Comparison of ENCODE assay signal across 1 cellular context in the genomic region with DNA sequence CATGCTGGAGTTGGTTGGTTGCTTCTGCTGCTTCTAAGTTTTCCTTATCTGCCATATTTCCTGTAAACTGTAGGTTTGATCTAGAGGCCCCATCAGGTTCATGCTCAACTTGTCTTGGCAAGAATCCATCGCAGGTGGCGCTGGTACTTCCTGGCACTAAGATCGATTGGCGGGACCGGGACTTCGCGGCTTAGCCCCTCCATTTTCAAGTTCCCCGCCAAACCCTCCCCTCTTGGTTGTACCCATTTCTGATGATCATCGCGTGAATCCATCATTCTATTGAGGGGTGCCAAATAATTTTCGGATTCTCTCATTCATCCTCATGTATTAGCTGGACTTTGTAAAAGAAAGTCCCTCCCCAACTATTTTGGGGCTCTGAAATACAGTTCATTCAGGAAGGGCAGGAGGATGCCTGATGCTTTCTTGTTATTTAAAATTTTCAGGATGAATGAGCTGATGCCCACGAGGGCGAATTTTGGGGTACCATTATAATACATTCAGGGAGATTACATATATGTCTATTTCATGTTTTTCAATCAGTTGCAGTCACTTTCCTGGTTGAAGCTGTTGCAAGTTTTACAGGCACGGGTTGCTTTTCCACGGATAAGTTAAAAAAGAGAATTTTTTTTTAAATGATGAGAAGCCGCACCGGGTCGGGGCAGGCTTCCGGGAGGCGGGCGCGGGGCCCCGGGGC.
TF ChIP-seq lines count a peak whose summit lies in the region.

No MANE protein-coding gene starts in this region.

TF ChIP-seq in GM23338, 12 proteins besides CTCF, POLR2A, EP300 and RAD21 (continued from another document):
- TF ChIP-seq ZNF462 (CRISPR knock-in tag; IDR thresholded peaks at IDR 0.05) = no peak
- TF ChIP-seq JUNB (IDR thresholded peaks at IDR 0.05; ENCODE audit: unreplicated experiment) = no peak
- TF ChIP-seq POLR2AphosphoS5 (IDR thresholded peaks at IDR 0.05; ENCODE audit: low read depth) = peak; percentile 48; the same call in 1 of the 2 replicates
- no peak for TF ChIP-seq EZH2 (IDR thresholded peaks at IDR 0.05; ENCODE audit: low read depth, unreplicated experiment)
- no peak for TF ChIP-seq ZNF331 (CRISPR knock-in tag; IDR thresholded peaks at IDR 0.05; ENCODE audit: low read depth)
